4 cellular contexts compared by ENCODE assay signal in genomic region chr5:12477556-12477955, GRCh38.
A peak's percentile ranks its signal among the peaks of the same experiment; 100 is the strongest.
TF ChIP-seq lines count a peak whose summit lies in the region.

No MANE protein-coding gene starts in this region.

TF ChIP-seq in HepG2, 621 proteins besides CTCF, POLR2A, EP300 and RAD21:
- TF ChIP-seq PHF21A (CRISPR knock-in tag; IDR thresholded peaks at IDR 0.05) (no peak), MAFK (conservative IDR thresholded peaks at IDR 0.05 in 1 of 2, IDR thresholded peaks at IDR 0.05 in 1 of 2; ENCODE audit: low read length in 2 of 2) (peak; percentile 63 to 89; a peak in 3 of 4 replicates), MAFF (IDR thresholded peaks at IDR 0.05; ENCODE audit: low read depth, low read length) (peak; percentile 78), TBL1XR1 (IDR thresholded peaks at IDR 0.05; ENCODE audit: borderline replicate concordance, low read length, partially characterized antibody) (no peak), STAT5B (CRISPR knock-in tag; IDR thresholded peaks at IDR 0.05) (no peak), GPN1 (CRISPR knock-in tag; IDR thresholded peaks at IDR 0.05; ENCODE audit: borderline replicate concordance) (no peak)

TF ChIP-seq in A549, 52 proteins besides CTCF, POLR2A, EP300 and RAD21:
- TF ChIP-seq MAFK (IDR thresholded peaks at IDR 0.05; ENCODE audit: partially characterized antibody) (peak; percentile 64), HDAC2 (IDR thresholded peaks at IDR 0.05) (no peak)

TF ChIP-seq in IMR-90, 13 proteins besides CTCF, POLR2A, EP300 and RAD21:
- TF ChIP-seq, protein P1, sequence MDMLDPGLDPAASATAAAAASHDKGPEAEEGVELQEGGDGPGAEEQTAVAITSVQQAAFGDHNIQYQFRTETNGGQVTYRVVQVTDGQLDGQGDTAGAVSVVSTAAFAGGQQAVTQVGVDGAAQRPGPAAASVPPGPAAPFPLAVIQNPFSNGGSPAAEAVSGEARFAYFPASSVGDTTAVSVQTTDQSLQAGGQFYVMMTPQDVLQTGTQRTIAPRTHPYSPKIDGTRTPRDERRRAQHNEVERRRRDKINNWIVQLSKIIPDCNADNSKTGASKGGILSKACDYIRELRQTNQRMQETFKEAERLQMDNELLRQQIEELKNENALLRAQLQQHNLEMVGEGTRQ (IDR thresholded peaks at IDR 0.05; ENCODE audit: low read depth, low read length): no peak
- peak; percentile 79 for TF ChIP-seq MAFK (IDR thresholded peaks at IDR 0.05; ENCODE audit: low read depth, low read length)

TF ChIP-seq in K562, 482 proteins besides CTCF, POLR2A, EP300 and RAD21:
- TF ChIP-seq FOXJ3 (CRISPR knock-in tag; IDR thresholded peaks at IDR 0.05): no peak
- TF ChIP-seq C11orf30 (IDR thresholded peaks at IDR 0.05; ENCODE audit: low read depth): 0 out of 2 replicates have a peak, but pooled peaks have one; percentile 8
- TF ChIP-seq ZNF316 (IDR thresholded peaks at IDR 0.05): peak; percentile 65
- TF ChIP-seq NRF1 (conservative IDR thresholded peaks at IDR 0.05 in 1 of 2, IDR thresholded peaks at IDR 0.05 in 1 of 2): no peak
- TF ChIP-seq MAFF (IDR thresholded peaks at IDR 0.05; ENCODE audit: low read length): peak; percentile 30; the same call in 1 of the 2 replicates
